Comparison of ENCODE assay signal across 8 cellular contexts in genomic region chr11:111414267-111414931, GRCh38. TPM values are rescaled to one million over a fixed set of nuclear protein-coding genes. Genes with fewer than 3 reads are reported as not detected.
A peak's percentile ranks its signal among the peaks of the same experiment; 100 is the strongest.
DNase-seq lines count a peak whose midpoint lies in the region; ATAC-seq and TF ChIP-seq lines count a peak whose summit lies in the region.
"Had no signal": no experiment of that assay in that cellular context is flagged by ENCODE, and none has a peak within 500 bp of the region (broad histone marks: within the 10 kb centered on the region; RNA-seq: fewer than 3 reads in every experiment).

No MANE protein-coding gene starts in this region.

- no peaks in the 10 kb centered on the region for H3K27me3 Mint-ChIP-seq in naive B cell

- ATAC-seq in GM18868 (IDR thresholded peaks at IDR 0.05; ENCODE audit: unreplicated experiment), result peak; percentile 35
- peak; percentile 37 for ATAC-seq in GM21528 (IDR thresholded peaks at IDR 0.05; ENCODE audit: low FRiP score, unreplicated experiment)
- ATAC-seq in naive B cell (ENCODE audit: low read depth in 2 of 2), result no peak
- no peak for ATAC-seq in heart left ventricle

- peaks cover 0 to 24% (median 14%) of the 10 kb centered on the region in 12 donors for H3K4me1 ChIP-seq in heart left ventricle

- no peak for TF ChIP-seq CTCF in heart left ventricle (IDR thresholded peaks at IDR 0.05)

- H3K9me3 Mint-ChIP-seq in naive B cell, result no peaks in the 10 kb centered on the region

- no peak overlapping the region for H3K27ac ChIP-seq in heart left ventricle

- H3K36me3 Mint-ChIP-seq in naive B cell, result no peaks in the 10 kb centered on the region

- H3K4me1 Mint-ChIP-seq in naive B cell, result peaks cover 91 to 97% (median 94%) of the 10 kb centered on the region in 3 donors

- DNase-seq in Kasumi-1 (lab: John Stamatoyannopoulos, UW) (peak; percentile 45 to 51), naive B cell (no peak), NCI-H146 (lab: John Stamatoyannopoulos, UW) (no peak), heart left ventricle (no peak)
- DNase-seq in activated effector memory CD4-positive, alpha-beta T cell treated with anti-CD3 and anti-CD28 coated beads, Interleukin-2, amount 50 U/mL, for 16 hours, result no peak
- DNase-seq: HCEC 1CT had no signal

- no peaks in the 10 kb centered on the region for H3K36me3 ChIP-seq in heart left ventricle

- 66 to 70% (median 68%) methylated on average over 9 of the region's 9 CpGs for WGBS in heart left ventricle, 4 donors

- peak overlapping the region; percentile 95 to 99 (median 99) for H3K27ac Mint-ChIP-seq in naive B cell

- peak overlapping the region in 1 of 12 donors; percentile 20 for H3K4me3 ChIP-seq in heart left ventricle

- no peak for TF ChIP-seq POLR2A in heart left ventricle (IDR thresholded peaks at IDR 0.05)

- H3K9me3 ChIP-seq in heart left ventricle, result no peaks in the 10 kb centered on the region

- intact Hi-C loops in heart left ventricle (cut with DNase I), result no loop called here

- no peaks in the 10 kb centered on the region for H3K27me3 ChIP-seq in heart left ventricle

- H3K4me3 Mint-ChIP-seq in naive B cell, result peak overlapping the region; percentile 2 to 91 (median 78)

RNA-seq across cellular contexts. Expression of gene POU2AF1, which starts 35.3 kb away (rescaled TPM):
- polyA plus RNA-seq in naive B cell (ENCODE audit: low read depth in 6 of 6), result 100 to 1,000 TPM in 2 of 6 donors, 10 to 100 TPM in 4; 63.6 to 114 (median 89.3) TPM
- 1 to 10 TPM in 1 of 9 donors, under 1 TPM in 2, not detected in 6; 0.20 to 1.3 (median 0.28) TPM for total RNA-seq in heart left ventricle
- polyA plus RNA-seq in heart left ventricle, result under 1 TPM in 1 of 2 donors, not detected in 1; 0.07 TPM

Comparison
In these comparisons a context has a peak if more than half of its experiments do, and no peak if none do; other contexts are left out.
1. ATAC-seq: peak in GM18868 (single experiment) and GM21528 (single experiment); none in naive B cell (0 of 2) and heart left ventricle (0 of 4).
2. DNase-seq: peak in Kasumi-1 (2 of 2); none in naive B cell (single experiment), NCI-H146 (single experiment), heart left ventricle (0 of 5) and activated effector memory CD4-positive, alpha-beta T cell treated with anti-CD3 and anti-CD28 coated beads, Interleukin-2, amount 50 U/mL, for 16 hours (single experiment).
3. RNA of gene POU2AF1, which starts 35.3 kb away (polyA plus RNA-seq): 63.6 to 114 TPM in naive B cell; 0.07 TPM in heart left ventricle; every median in the first group is over 10 times any median in the second.